8 cellular contexts compared by ENCODE assay signal in the genomic region with DNA sequence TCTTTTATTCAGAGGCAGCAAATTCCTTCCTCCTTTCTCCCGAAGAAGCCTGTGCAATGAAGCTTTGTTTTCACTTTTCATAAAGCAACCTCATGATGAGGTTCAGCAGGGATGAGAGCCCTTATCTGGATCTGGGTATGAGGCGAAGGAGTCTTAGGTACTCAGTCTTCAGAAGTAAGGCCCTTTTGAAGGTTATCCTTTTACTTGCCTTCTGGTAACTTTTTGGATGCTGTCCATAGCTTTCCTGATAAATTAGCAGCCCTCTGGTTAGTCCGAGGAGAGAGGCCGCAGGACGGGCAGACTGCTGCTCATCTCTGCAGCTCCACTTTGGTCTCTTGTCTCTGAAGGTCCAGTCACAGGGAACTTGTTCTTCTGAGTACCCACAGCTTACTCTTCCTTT. TPM values are rescaled to one million over a fixed set of nuclear protein-coding genes. Genes with fewer than 3 reads are reported as not detected.
DNase-seq lines count a peak whose midpoint lies in the region; ATAC-seq and TF ChIP-seq lines count a peak whose summit lies in the region.

No MANE protein-coding gene starts in this region.

- no peaks in the 10 kb centered on the region for H3K27me3 ChIP-seq in foreskin keratinocyte

- peaks cover 6% of the 10 kb centered on the region for H3K4me1 ChIP-seq in foreskin keratinocyte

- peak overlapping the region; percentile 81 for H3K27ac ChIP-seq in foreskin keratinocyte

- peak overlapping the region; percentile 66 for H3K4me3 ChIP-seq in WI38 (ENCODE audit: low read depth, low read length)
- H3K4me3 ChIP-seq in retinal pigment epithelial cell (ENCODE audit: low read length): peak overlapping the region; percentile 53

- no peak for TF ChIP-seq CTCF in WI38 (IDR thresholded peaks at IDR 0.05; ENCODE audit: low read depth, low read length)
- TF ChIP-seq CTCF in foreskin keratinocyte (conservative IDR thresholded peaks at IDR 0.05): no peak
- no peak for TF ChIP-seq CTCF in retinal pigment epithelial cell (conservative IDR thresholded peaks at IDR 0.05; ENCODE audit: low read depth, low read length)

- DNase-seq in GM04504 (ENCODE audit: low read depth) (peak; percentile 26), foreskin keratinocyte (peak in 1 of 2 donors; percentile 7), retinal pigment epithelial cell (ENCODE audit: low read depth) (no peak), NCI-H446 treated with DMSO at 0.1 percent for 48 hours (lab: John Stamatoyannopoulos, UW) (no peak), DMS 273 treated with DMSO at 0.1 percent for 48 hours (lab: John Stamatoyannopoulos, UW) (no peak), NCI-H446 (lab: John Stamatoyannopoulos, UW) (no peak)

- ATAC-seq in foreskin keratinocyte (peak; percentile 13), HG02678 (IDR thresholded peaks at IDR 0.05; ENCODE audit: unreplicated experiment) (no peak)

RNA-seq across cellular contexts. Expression of gene TRIM22, which starts 1.1 kb away (rescaled TPM):
- 63.6 and 69.6 TPM in 2 replicates for total RNA-seq in foreskin keratinocyte
- polyA plus RNA-seq in foreskin keratinocyte: 25.3 and 28.2 TPM in 2 replicates

RNA-seq across cellular contexts. Expression of gene TRIM5, which starts 5.9 kb away (rescaled TPM):
- total RNA-seq in foreskin keratinocyte: 37.2 and 48.4 TPM in 2 replicates
- polyA plus RNA-seq in foreskin keratinocyte: 16.0 and 18.2 TPM in 2 replicates

RNA-seq across cellular contexts. Expression of gene OR56B1, which starts 45.5 kb away (rescaled TPM):
- total RNA-seq in foreskin keratinocyte: not detected in 2 replicates
- polyA plus RNA-seq in foreskin keratinocyte: not detected in 2 replicates
